8 cellular contexts compared by ENCODE assay signal in genomic region chr1:184982002-184982954, GRCh38. TPM values are rescaled to one million over a fixed set of nuclear protein-coding genes. Genes with fewer than 3 reads are reported as not detected.
DNase-seq lines count a peak whose midpoint lies in the region; ATAC-seq and TF ChIP-seq lines count a peak whose summit lies in the region.

No MANE protein-coding gene starts in this region.

- intact Hi-C loops in IMR-90 (cut with micrococcal nuclease) (loop anchor here (1.0 to 5.0 kb wide), 3 partner anchors 177 to 700 kb away; partner anchors contain the start of gene EDEM3), PC-3 (cut with micrococcal nuclease) (loop anchor here (1.0 kb wide), 1 partner anchor 177 kb away; no protein-coding TSS in a partner anchor), esophagus squamous epithelium (cut with DNase I) (loop anchor here (5.0 kb wide), 1 partner anchor 175 kb away; no protein-coding TSS in a partner anchor), stomach (cut with DNase I; ENCODE audit: low total_unique reads) (loop anchor here (2.0 kb wide), 1 partner anchor 177 kb away; no protein-coding TSS in a partner anchor)

- peaks cover 43% of the 10 kb centered on the region for H3K27me3 Mint-ChIP-seq in neural crest cell (ENCODE audit: low read depth)

- H3K9ac ChIP-seq in IMR-90 (ENCODE audit: low read depth, low read length) (no peak overlapping the region), PC-3 (ENCODE audit: low read length) (no peak overlapping the region)

- H3K79me1 ChIP-seq in IMR-90 (ENCODE audit: low read depth in 1 of 2, low read length in 2 of 2) = no peaks in the 10 kb centered on the region

- H2BK20ac ChIP-seq in IMR-90 (ENCODE audit: low read depth, low read length) = 0 out of 2 replicates have a peak overlapping the region, but pooled peaks have one; percentile 10

- no peak overlapping the region; the same call in 2 of the 3 replicates for H2BK15ac ChIP-seq in IMR-90 (ENCODE audit: low read depth, low read length)

- H3K23ac ChIP-seq in IMR-90 (ENCODE audit: low read depth, low read length) = no peak overlapping the region

- no peak overlapping the region for H3K14ac ChIP-seq in IMR-90 (replicated peaks; ENCODE audit: low read depth, low read length)

- CTCF ChIA-PET in IMR-90 (lab: Yijun Ruan, JAX) (interaction anchor here (0.6 to 2.4 kb wide), 9 partner anchors 11 to 231 kb away, joined by 3 to 21 read pairs (median 5); no protein-coding TSS in a partner anchor), PC-3 (lab: Charles Lee) (interaction anchor here (0.5 to 1.2 kb wide), 2 partner anchors 93 to 177 kb away, joined by 3 to 8 read pairs; no protein-coding TSS in a partner anchor)

- H3K4me2 ChIP-seq in IMR-90 (ENCODE audit: low read depth, low read length) (peak overlapping the region; percentile 47; the same call in 1 of the 2 replicates), PC-3 (ENCODE audit: low read length) (no peak overlapping the region)

- H4K8ac ChIP-seq in IMR-90 (ENCODE audit: low read depth in 2 of 2, low read length in 2 of 2) = 0 out of 4 replicates have a peak overlapping the region, but pooled peaks of 1 of the 2 experiments have one; percentile 3

- H2BK120ac ChIP-seq in IMR-90 (ENCODE audit: low read depth, low read length) = no peak overlapping the region

- no peak overlapping the region for H4K91ac ChIP-seq in IMR-90 (ENCODE audit: insufficient read depth, low read depth, low read length)

- H2AFZ ChIP-seq in IMR-90 (replicated peaks; ENCODE audit: low read length, poor library complexity) (peak overlapping the region; percentile 78), PC-3 (ENCODE audit: low read length) (no peak overlapping the region)

- H3K79me2 ChIP-seq in PC-3 (ENCODE audit: low read length) = no peaks in the 10 kb centered on the region

- no peak overlapping the region for H3K27ac ChIP-seq in IMR-90 (ENCODE audit: insufficient read depth, low read length)
- no peak overlapping the region for H3K27ac ChIP-seq in PC-3 (ENCODE audit: low read length)
- H3K27ac ChIP-seq in esophagus squamous epithelium = no peak overlapping the region
- H3K27ac ChIP-seq in stomach = no peak overlapping the region

- no peak overlapping the region for H3K27ac Mint-ChIP-seq in neural crest cell (ENCODE audit: unreplicated experiment)

- no peak overlapping the region for H3K4me3 Mint-ChIP-seq in neural crest cell

- H2AK9ac ChIP-seq in IMR-90 (replicated peaks; ENCODE audit: low read depth, low read length, poor library complexity) = no peak overlapping the region

- no peaks in the 10 kb centered on the region for H3K36me3 ChIP-seq in IMR-90 (ENCODE audit: control insufficient read depth, insufficient read depth, low read length)
- no peaks in the 10 kb centered on the region for H3K36me3 ChIP-seq in PC-3 (ENCODE audit: low read depth, low read length)
- H3K36me3 ChIP-seq in esophagus squamous epithelium = no peaks in the 10 kb centered on the region
- no peaks in the 10 kb centered on the region for H3K36me3 ChIP-seq in stomach

- no peak overlapping the region for H3K56ac ChIP-seq in IMR-90 (ENCODE audit: extremely low read depth, insufficient read depth, low read length)

- TF ChIP-seq CTCF in IMR-90 (conservative IDR thresholded peaks at IDR 0.05; ENCODE audit: low read depth, low read length) = peak; percentile 94
- peak; percentile 88 for TF ChIP-seq CTCF in PC-3 (conservative IDR thresholded peaks at IDR 0.05; ENCODE audit: low read depth, low read length)
- TF ChIP-seq CTCF in esophagus squamous epithelium (IDR thresholded peaks at IDR 0.05) = peak; percentile 78 to 94 (median 91)
- peak; percentile 79 for TF ChIP-seq CTCF in neural crest cell (conservative IDR thresholded peaks at IDR 0.05)
- TF ChIP-seq CTCF in stomach (IDR thresholded peaks at IDR 0.05) = peak in 5 of 7 experiments; percentile 82 to 94 (median 89)

- H3K27me3 ChIP-seq in IMR-90 (ENCODE audit: control insufficient read depth, insufficient read depth, low read length) (no peaks in the 10 kb centered on the region), PC-3 (ENCODE audit: low read length) (no peaks in the 10 kb centered on the region), esophagus squamous epithelium (no peaks in the 10 kb centered on the region), stomach (no peaks in the 10 kb centered on the region)

- TF ChIP-seq POLR2A in IMR-90 (IDR thresholded peaks at IDR 0.05; ENCODE audit: low read depth, low read length) (no peak), esophagus squamous epithelium (IDR thresholded peaks at IDR 0.05) (no peak), stomach (IDR thresholded peaks at IDR 0.05) (no peak)

- no peak for TF ChIP-seq EP300 in stomach (IDR thresholded peaks at IDR 0.05)

- peak; percentile 54 for DNase-seq in DMS79 treated with DMSO at 0.1 percent for 48 hours (lab: John Stamatoyannopoulos, UW)
- DNase-seq in IMR-90 = peak; percentile 80
- peak; percentile 65 for DNase-seq in PC-3
- DNase-seq in activated T-cell treated with anti-CD3 and anti-CD28 coated beads for 24 hours (ENCODE audit: low read depth) = peak; percentile 58
- DNase-seq in esophagus squamous epithelium (lab: John Stamatoyannopoulos, UW) = peak; percentile 12
- peak; percentile 35 for DNase-seq in neural crest cell (ENCODE audit: low read depth, low spot score)
- DNase-seq in stomach = peak; percentile 82

- TF ChIP-seq RAD21 in IMR-90 (IDR thresholded peaks at IDR 0.05; ENCODE audit: low read length) = peak; percentile 94

- H3K4me3 ChIP-seq in IMR-90 (ENCODE audit: insufficient read depth, low read depth, low read length) (no peak overlapping the region), PC-3 (ENCODE audit: low read length) (no peak overlapping the region), esophagus squamous epithelium (no peak overlapping the region), stomach (no peak overlapping the region)

- H3F3A ChIP-seq in PC-3 (ENCODE audit: low read length, unreplicated experiment) = no peaks in the 10 kb centered on the region

- no peaks in the 10 kb centered on the region for H3K9me3 Mint-ChIP-seq in neural crest cell

- H2BK5ac ChIP-seq in IMR-90 (ENCODE audit: low read depth, low read length, poor library complexity, severe bottlenecking) = no peak overlapping the region

- H3K9me3 ChIP-seq in IMR-90 (ENCODE audit: control insufficient read depth, insufficient read depth, low read length) (no peaks in the 10 kb centered on the region), PC-3 (ENCODE audit: low read length) (no peaks in the 10 kb centered on the region), esophagus squamous epithelium (no peaks in the 10 kb centered on the region), stomach (no peaks in the 10 kb centered on the region)

- dilution Hi-C loops in IMR-90 (cut with HindIII; ENCODE audit: low sequenced_read_pairs, unreplicated experiment) = loop anchor here (25.0 kb wide), 1 partner anchor 170 kb away; no protein-coding TSS in a partner anchor

- in situ Hi-C loops in IMR-90 (cut with MboI; ENCODE audit: low sequenced_read_pairs) = loop anchor here (5.0 to 25.0 kb wide), 2 partner anchors 175 to 180 kb away; partner anchors contain the start of genes SWT1 and TRMT1L

- no peak overlapping the region for H3K18ac ChIP-seq in IMR-90 (ENCODE audit: low read depth, low read length)

- WGBS in IMR-90 (ENCODE audit: extremely low coverage in 2 of 2, insufficient read length in 1 of 2), 2 experiments = no CpG with 5 or more reads among the region's 14 CpGs
- 47% methylated on average over 14 of the region's 14 CpGs for WGBS in esophagus squamous epithelium, 2 donors
- 46 to 50% (median 47%) methylated on average over 14 of the region's 14 CpGs for WGBS in stomach, 5 donors

- ATAC-seq in GM21576 (IDR thresholded peaks at IDR 0.05; ENCODE audit: unreplicated experiment) (peak; percentile 99), IMR-90 (ENCODE audit: low read depth) (peak; percentile 100), PC-3 (peak; percentile 94)

- H2AK5ac ChIP-seq in IMR-90 (ENCODE audit: low read depth, low read length) = no peak overlapping the region

- no TSS peak for BruUV-seq in IMR-90 (replicated peaks; lab: Mats Ljungman, UMichigan)
- BruUV-seq in PC-3 (replicated peaks; lab: Mats Ljungman, UMichigan) = no TSS peak

- H3K9me1 ChIP-seq in IMR-90 (ENCODE audit: insufficient read depth, low read length) = no peaks in the 10 kb centered on the region

- POLR2A ChIA-PET in IMR-90 (lab: Charles Lee; ENCODE audit: unreplicated experiment) = no interaction called here
- POLR2A ChIA-PET in PC-3 (lab: Charles Lee; ENCODE audit: unreplicated experiment) = no interaction called here

- no peak overlapping the region for H4K5ac ChIP-seq in IMR-90 (ENCODE audit: low read depth, low read length)

- H3K4me1 Mint-ChIP-seq in neural crest cell = no peaks in the 10 kb centered on the region

- H3K9me2 ChIP-seq in PC-3 (replicated peaks; ENCODE audit: low read length) = no peaks in the 10 kb centered on the region

- H3K36me3 Mint-ChIP-seq in neural crest cell (ENCODE audit: low read depth) = no peaks in the 10 kb centered on the region

- peak overlapping the region; percentile 32; the same call in 1 of the 2 replicates for H3K4ac ChIP-seq in IMR-90 (ENCODE audit: low read depth, low read length)

- H4K20me1 ChIP-seq in IMR-90 (ENCODE audit: insufficient read depth, low read length) (no peaks in the 10 kb centered on the region), PC-3 (ENCODE audit: low read length) (no peaks in the 10 kb centered on the region)

- H3K4me1 ChIP-seq in IMR-90 (ENCODE audit: control insufficient read depth, insufficient read depth, low read length) (no peaks in the 10 kb centered on the region), PC-3 (ENCODE audit: insufficient read depth, low read length) (no peaks in the 10 kb centered on the region), esophagus squamous epithelium (peaks cover 0 to 8% (median 0%) of the 10 kb centered on the region in 3 donors), stomach (peaks cover 0 to 11% (median 5%) of the 10 kb centered on the region in 4 donors)

TF ChIP-seq in IMR-90, 13 proteins besides CTCF, POLR2A, EP300 and RAD21 (continues in another document):
- TF ChIP-seq MAZ (IDR thresholded peaks at IDR 0.05; ENCODE audit: borderline replicate concordance, low read depth, low read length) (peak; percentile 54; the same call in 1 of the 2 replicates), SMC3 (IDR thresholded peaks at IDR 0.05; ENCODE audit: low read depth, low read length) (peak; percentile 99)

RNA-seq across cellular contexts. Expression of gene NIBAN1, which starts 8.0 kb away (rescaled TPM):
- total RNA-seq in IMR-90 (2012; rRNA removed) (10.0 and 10.3 TPM in 2 replicates), PC-3 (2014; rRNA removed) (6.9 and 8.2 TPM in 2 replicates), esophagus squamous epithelium (100 to 1,000 TPM in 1 of 4 donors, 10 to 100 TPM in 3; 23.8 to 146 (median 54.2) TPM), neural crest cell (0.63 and 0.82 TPM in 2 replicates), stomach (100 to 1,000 TPM in 2 of 5 donors, 10 to 100 TPM in 2, 1 to 10 TPM in 1; 9.8 to 302 (median 85.6) TPM)
- polyA plus RNA-seq in IMR-90 (2012; rRNA removed) (3.2 and 4.0 TPM in 2 replicates), stomach (10 to 100 TPM in 1 of 3 donors, 1 to 10 TPM in 2; 7.5 to 18.7 (median 9.8) TPM)
- polyA plus RNA-seq in IMR-90 (2012; cell fraction: cytosol; rRNA removed) = 1.6 and 1.8 TPM in 2 replicates
- 0.94 and 4.1 TPM in 2 replicates for polyA plus RNA-seq in IMR-90 (2012; cell fraction: nucleus; rRNA removed; ENCODE audit: low replicate concordance)

Comparison
In these comparisons a context has a peak if more than half of its experiments do, and no peak if none do; other contexts are left out.
1. DNase-seq: peak in every context shown above with its lines; median percentile 82 in stomach; 80 in IMR-90; 65 in PC-3; 58 in activated T-cell treated with anti-CD3 and anti-CD28 coated beads for 24 hours; 54 in DMS79 treated with DMSO at 0.1 percent for 48 hours; 35 in neural crest cell; 12 in esophagus squamous epithelium.